Comparison of ENCODE assay signal across 8 cellular contexts in the genomic region with DNA sequence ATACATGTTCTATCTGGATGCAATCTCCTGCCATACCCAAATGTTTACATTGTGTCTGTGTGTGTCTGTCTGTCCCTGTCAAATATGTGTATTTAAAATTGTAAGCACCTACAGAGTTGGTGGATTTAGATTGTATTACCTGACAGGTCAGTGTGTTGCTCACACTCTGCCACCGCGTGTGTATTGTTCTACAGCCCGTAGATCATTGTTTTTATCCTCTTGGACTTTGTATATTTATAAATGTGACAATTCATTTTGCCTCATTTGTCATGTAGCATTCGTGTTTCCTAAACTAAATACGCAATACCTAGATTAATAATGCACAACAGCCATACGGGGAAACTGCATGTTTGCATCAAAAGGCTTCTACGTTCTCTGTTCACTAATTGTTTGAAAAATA. TPM values are rescaled to one million over a fixed set of nuclear protein-coding genes. Genes with fewer than 3 reads are reported as not detected.
DNase-seq lines count a peak whose midpoint lies in the region; ATAC-seq, FAIRE-seq and TF ChIP-seq lines count a peak whose summit lies in the region.

No MANE protein-coding gene starts in this region.

- H3K79me2 ChIP-seq in GM12878 (ENCODE audit: control insufficient read depth, insufficient read depth, low read length): no peaks in the 10 kb centered on the region

- peak overlapping the region; percentile 82 for H3K4me2 ChIP-seq in GM12878 (ENCODE audit: control insufficient read depth, insufficient read depth)

- in situ Hi-C loops in GM12878 (cut with MboI): no loop called here

- H3K4me1 Mint-ChIP-seq in memory B cell: peaks cover 9% of the 10 kb centered on the region

- BruUV-seq in GM12878 (replicated peaks; lab: Mats Ljungman, UMichigan): TSS peak; percentile 82

- POLR2A ChIA-PET in GM12878 (lab: Charles Lee): interaction anchor here (0.6 to 1.0 kb wide), 2 partner anchors 110 to 205 kb away, joined by 3 to 4 read pairs; no protein-coding TSS in a partner anchor

- peaks cover 14% of the 10 kb centered on the region for H3K36me3 Mint-ChIP-seq in memory B cell

- no peak for TF ChIP-seq RAD21 in GM12878 (IDR thresholded peaks at IDR 0.05; ENCODE audit: insufficient read depth, low read depth, low read length)

- H3K9me3 Mint-ChIP-seq in memory B cell: no peaks in the 10 kb centered on the region

- no peak for TF ChIP-seq EP300 in GM12878 (IDR thresholded peaks at IDR 0.05; ENCODE audit: borderline replicate concordance in 1 of 2, control insufficient read depth in 1 of 2, low read depth in 2 of 2, low read length in 2 of 2)

- peak overlapping the region; percentile 75 for H3K4me3 ChIP-seq in left ventricle myocardium inferior
- peak overlapping the region; percentile 76 for H3K4me3 ChIP-seq in GM12878
- H3K4me3 ChIP-seq in aorta (ENCODE audit: low read length in 2 of 2): peak overlapping the region; percentile 16 to 58

- no peaks in the 10 kb centered on the region for H4K20me1 ChIP-seq in GM12878 (ENCODE audit: control insufficient read depth, insufficient read depth)

- TF ChIP-seq CTCF in left ventricle myocardium inferior (IDR thresholded peaks at IDR 0.05; ENCODE audit: borderline replicate concordance): no peak
- TF ChIP-seq CTCF in GM12878 (IDR thresholded peaks at IDR 0.05 in 2 of 3, conservative IDR thresholded peaks at IDR 0.05 in 1 of 3; ENCODE audit: control insufficient read depth in 2 of 3, extremely low read depth in 1 of 3, insufficient read depth in 1 of 3, low read depth in 3 of 3, low read length in 3 of 3): no peak

- H3K4me1 ChIP-seq in left ventricle myocardium inferior (peaks cover 17% of the 10 kb centered on the region), GM12878 (ENCODE audit: control insufficient read depth, insufficient read depth, low read length) (no peaks in the 10 kb centered on the region), aorta (ENCODE audit: control insufficient read depth in 1 of 2, insufficient read depth in 2 of 2, low read length in 2 of 2) (no peaks in the 10 kb centered on the region)

- no peaks in the 10 kb centered on the region for H3K36me3 ChIP-seq in left ventricle myocardium inferior
- H3K36me3 ChIP-seq in GM12878 (ENCODE audit: control insufficient read depth in 2 of 2, insufficient read depth in 2 of 2, low read length in 1 of 2): no peaks in the 10 kb centered on the region
- H3K36me3 ChIP-seq in aorta (ENCODE audit: control insufficient read depth in 1 of 2, insufficient read depth in 2 of 2, low read length in 1 of 2): no peaks in the 10 kb centered on the region

- no peaks in the 10 kb centered on the region for H3K27me3 Mint-ChIP-seq in memory B cell

- peak overlapping the region; percentile 97 for H3K4me3 Mint-ChIP-seq in memory B cell

- ATAC-seq in Right ventricle myocardium inferior: no peak
- peak; percentile 6; the same call in 1 of the 3 replicates for ATAC-seq in GM12878
- no peak for ATAC-seq in memory B cell (ENCODE audit: low read depth)
- no peak for ATAC-seq in aorta (ENCODE audit: low FRiP score)
- no peak for ATAC-seq in HG02571 (IDR thresholded peaks at IDR 0.05; ENCODE audit: unreplicated experiment)

- RAD21 ChIA-PET in GM12878 (lab: Charles Lee; ENCODE audit: unreplicated experiment): interaction anchor here (1.2 kb wide), 1 partner anchor 16 kb away, joined by 3 read pairs; no protein-coding TSS in a partner anchor

- TF ChIP-seq POLR2A in GM12878 (IDR thresholded peaks at IDR 0.05; ENCODE audit: low read depth, low read length): no peak

- intact Hi-C loops in left ventricle myocardium inferior (cut with micrococcal nuclease) (loop anchor here (10.0 kb wide), 1 partner anchor 163 kb away; the partner anchor contains the start of gene RWDD3), Right ventricle myocardium inferior (cut with DNase I) (loop anchor here (1.0 to 2.0 kb wide), 2 partner anchors 45 to 161 kb away; partner anchors contain the start of gene TLCD4), GM12878 (cut with micrococcal nuclease; ENCODE audit: unreplicated experiment) (no loop called here), aorta (cut with DNase I) (loop anchor here in 1 of 2 donors (5.0 kb wide), 1 partner anchor 45 kb away; the partner anchor contains the start of gene TLCD4), posterior vena cava (cut with DNase I) (no loop called here)

- CTCF ChIA-PET in GM12878 (lab: Yijun Ruan, JAX): interaction anchor here (1.5 to 4.3 kb wide), 3 partner anchors 12 to 162 kb away, joined by 5 to 44 read pairs (median 5); partner anchors contain the start of gene RWDD3

- 19% methylated on average over 7 of the region's 7 CpGs for WGBS in GM12878 (ENCODE audit: insufficient coverage, insufficient replicate concordance, low lambda C conversion rate, missing lambda C conversion rate)
- WGBS in aorta, 2 donors: 5 to 7% methylated on average over 7 of the region's 7 CpGs

- DNase-seq in left ventricle myocardium inferior (no peak), Right ventricle myocardium inferior (ENCODE audit: missing footprints) (no peak), GM12878 (ENCODE audit: low read depth, low spot score) (no peak), memory B cell (ENCODE audit: low spot score in 2 of 2) (no peak), aorta (no peak), NCI-H446 treated with DMSO at 0.1 percent for 48 hours (lab: John Stamatoyannopoulos, UW) (no peak), posterior vena cava (ENCODE audit: low spot score) (no peak)

- FAIRE-seq in GM12878 (lab: Jason Lieb, UNC): no peak

- peak overlapping the region; percentile 100 for H2AFZ ChIP-seq in GM12878 (ENCODE audit: control insufficient read depth, low read depth, low read length)

- H3K27ac ChIP-seq in left ventricle myocardium inferior (replicated peaks) (peak overlapping the region; percentile 98), GM12878 (ENCODE audit: control insufficient read depth, insufficient read depth) (peak overlapping the region; percentile 94), aorta (ENCODE audit: low read depth in 1 of 2, low read length in 2 of 2) (no peak overlapping the region)

- peaks cover 3% of the 10 kb centered on the region for H3K27me3 ChIP-seq in left ventricle myocardium inferior (ENCODE audit: low read depth)
- H3K27me3 ChIP-seq in GM12878 (replicated peaks in 1 of 2; ENCODE audit: control insufficient read depth in 2 of 2, insufficient read depth in 2 of 2, low read length in 1 of 2): no peaks in the 10 kb centered on the region
- no peaks in the 10 kb centered on the region for H3K27me3 ChIP-seq in aorta (ENCODE audit: control insufficient read depth in 1 of 2, insufficient read depth in 2 of 2, low read length in 1 of 2)

- peak overlapping the region; percentile 83 for H3K9ac ChIP-seq in GM12878 (ENCODE audit: control insufficient read depth, insufficient read depth, low read length)

- H3K9me3 ChIP-seq in left ventricle myocardium inferior (replicated peaks): no peaks in the 10 kb centered on the region
- H3K9me3 ChIP-seq in GM12878 (replicated peaks; ENCODE audit: control insufficient read depth, insufficient read depth, low read length): no peaks in the 10 kb centered on the region
- H3K9me3 ChIP-seq in aorta (ENCODE audit: control insufficient read depth, low read length): no peaks in the 10 kb centered on the region

- SMC1A ChIA-PET in GM12878 (lab: Charles Lee; ENCODE audit: uncharacterized antibody, unreplicated experiment): interaction anchor here (1.1 kb wide), 1 partner anchor 13 kb away, joined by 6 read pairs; no protein-coding TSS in a partner anchor

- H3K27ac Mint-ChIP-seq in memory B cell: peak overlapping the region; percentile 94

RNA-seq across cellular contexts. Expression of gene ALG14, which starts 0.6 kb away (rescaled TPM):
- total RNA-seq in left ventricle myocardium inferior (2.6 TPM), Right ventricle myocardium inferior (2.0 TPM), GM12878 (2014; rRNA removed) (4.4 and 4.8 TPM in 2 replicates), GM12878 (2014; rRNA removed; fragmentation: Illumina TruSeq; extraction: Trizol) (4.7 and 4.8 TPM in 2 replicates), GM12878 (2021) (4.8 and 8.4 TPM in 2 replicates), aorta (1 to 10 TPM; 2.8 to 3.2 TPM), posterior vena cava (1 to 10 TPM; 4.2 to 6.1 TPM)
- total RNA-seq in GM12878 (2013; cell fraction: nucleolus; rRNA removed): 2.0 and 2.9 TPM in 2 replicates
- 0.42 TPM for polyA plus RNA-seq in GM12878 (2011; ENCODE audit: low read depth)
- polyA plus RNA-seq in GM12878 (2011; rRNA removed) (1.9 and 3.3 TPM in 2 replicates), GM12878 (2014; fragmentation: Illumina TruSeq; extraction: Trizol) (2.6 and 5.8 TPM in 2 replicates), GM12878 (2014; fragmentation: Nextera tagmentation; extraction: Ambion mirVana) (10 to 100 TPM; 15.1 to 19.2 TPM), GM12878 (2014; rRNA removed) (4.4 and 6.6 TPM in 2 replicates), GM12878 (2016; fragmentation: Nextera tagmentation; extraction: Ambion mirVana) (10 to 100 TPM; 11.7 to 13.2 TPM), aorta (under 1 TPM; 0.50 to 0.79 TPM)
- polyA plus RNA-seq in GM12878 (2011; cell fraction: cytosol; rRNA removed): 0.88 and 2.9 TPM in 2 replicates
- polyA plus RNA-seq in GM12878 (2011; cell fraction: nucleus; rRNA removed): 1.5 and 2.3 TPM in 2 replicates
- 1.5 and 2.7 TPM in 2 replicates for polyA plus RNA-seq in GM12878 (2012)
- polyA minus RNA-seq in GM12878 (2011; rRNA and poly(A)+ RNA removed): 1.1 and 3.0 TPM in 2 replicates
- polyA minus RNA-seq in GM12878 (2011; cell fraction: cytosol; rRNA and poly(A)+ RNA removed): 0.31 TPM in 1 of 2 replicates, not detected in the other
- polyA minus RNA-seq in GM12878 (2011; cell fraction: nucleus; rRNA and poly(A)+ RNA removed): 1.1 and 2.2 TPM in 2 replicates

RNA-seq across cellular contexts. Expression of gene TLCD4, which starts 45.0 kb away (rescaled TPM):
- total RNA-seq in left ventricle myocardium inferior (75.7 TPM), Right ventricle myocardium inferior (53.6 TPM), GM12878 (2014; rRNA removed) (under 0.01 TPM in 1 of 2 replicates, not detected in the other), GM12878 (2014; rRNA removed; fragmentation: Illumina TruSeq; extraction: Trizol) (0.04 TPM in 1 of 2 replicates, not detected in the other), GM12878 (2021) (0.05 TPM in 1 of 2 replicates, not detected in the other), aorta (10 to 100 TPM in 1 of 2 donors, 1 to 10 TPM in 1; 9.3 to 17.3 TPM), posterior vena cava (10 to 100 TPM; 11.6 to 17.4 TPM)
- not detected in 2 replicates for total RNA-seq in GM12878 (2013; cell fraction: nucleolus; rRNA removed)
- not detected for polyA plus RNA-seq in GM12878 (2011; ENCODE audit: low read depth)
- polyA plus RNA-seq in GM12878 (2011; rRNA removed) (0.03 TPM in 1 of 2 replicates, not detected in the other), GM12878 (2014; fragmentation: Illumina TruSeq; extraction: Trizol) (under 0.01 and 0.02 TPM in 2 replicates), GM12878 (2014; fragmentation: Nextera tagmentation; extraction: Ambion mirVana) (under 1 TPM in 1 of 2 experiments, not detected in 1; 0.02 TPM), GM12878 (2014; rRNA removed) (not detected in 2 replicates), GM12878 (2016; fragmentation: Nextera tagmentation; extraction: Ambion mirVana) (under 1 TPM in 1 of 2 experiments, not detected in 1; 0.10 TPM), aorta (1 to 10 TPM; 2.7 to 5.5 TPM)
- polyA plus RNA-seq in GM12878 (2011; cell fraction: cytosol; rRNA removed): not detected in 2 replicates
- polyA plus RNA-seq in GM12878 (2011; cell fraction: nucleus; rRNA removed): not detected in 2 replicates
- polyA plus RNA-seq in GM12878 (2012): 0.03 TPM in 1 of 2 replicates, not detected in the other
- not detected in 2 replicates for polyA minus RNA-seq in GM12878 (2011; rRNA and poly(A)+ RNA removed)
- polyA minus RNA-seq in GM12878 (2011; cell fraction: cytosol; rRNA and poly(A)+ RNA removed): not detected in 2 replicates
- not detected in 2 replicates for polyA minus RNA-seq in GM12878 (2011; cell fraction: nucleus; rRNA and poly(A)+ RNA removed)

Comparison
In these comparisons a context has a peak if more than half of its experiments do, and no peak if none do; other contexts are left out.
1. H3K27ac ChIP-seq: peak in left ventricle myocardium inferior (single experiment) and GM12878 (single experiment); none in aorta (0 of 2).
2. RNA of gene TLCD4, which starts 45.0 kb away (total RNA-seq): 75.7 TPM in left ventricle myocardium inferior (single experiment), 53.6 TPM in Right ventricle myocardium inferior (single experiment), 11.6 to 17.4 TPM in posterior vena cava and 9.3 to 17.3 TPM in aorta; under 0.01 to 0.05 TPM in GM12878; every median in the first group is over 4 times any median in the second.
3. intact Hi-C loops: an anchor here in left ventricle myocardium inferior (10.0 kb wide) and Right ventricle myocardium inferior (1.0 to 2.0 kb wide); none called in GM12878 and posterior vena cava.
4. Peak in every context shown above with its lines, with median percentiles within 50 percentile points of each other: H3K4me3 ChIP-seq.